Comparison of ENCODE assay signal across 33 cellular contexts in the genomic region with DNA sequence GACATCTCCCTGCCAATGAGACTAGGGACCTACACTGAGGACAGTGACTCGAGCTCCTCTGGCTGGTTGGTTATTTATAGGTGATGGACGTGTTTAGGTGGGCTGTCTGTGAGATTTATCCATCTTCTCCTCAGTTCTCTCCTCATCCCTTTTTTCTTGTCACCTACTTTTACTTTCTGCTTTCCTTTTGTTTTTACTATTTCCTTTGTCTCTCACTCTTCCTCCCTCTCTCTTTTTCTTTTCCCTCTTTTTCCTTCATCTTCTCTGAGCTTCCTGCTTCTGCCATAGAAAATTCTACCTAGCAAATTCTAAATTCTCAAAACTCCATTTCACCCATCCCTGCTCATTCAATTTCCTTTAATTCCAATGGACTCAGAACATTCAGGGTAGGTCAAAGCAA.
"Had no signal": no experiment of that assay in that cellular context is flagged by ENCODE, and none has a peak within 500 bp of the region (broad histone marks: within the 10 kb centered on the region; RNA-seq: fewer than 3 reads in every experiment).

No MANE protein-coding gene starts in this region.

- H3K36me3 ChIP-seq: adrenal gland, ascending aorta, brain microvascular endothelial cell, breast epithelium, cardiac muscle cell had no signal

- H3K36me3 Mint-ChIP-seq: activated naive CD4-positive, alpha-beta T cell treated with anti-CD3 and anti-CD28 coated beads, Interleukin-2, amount 10 ng/mL, durations not matched to agents 7 days and 5 days; activated naive CD4-positive, alpha-beta T cell treated with anti-CD3 and anti-CD28 coated beads, Interleukin-2, amount 50 U/mL, for 24 hours; activated naive CD8-positive, alpha-beta T cell; activated naive CD8-positive, alpha-beta T cell treated with anti-CD3 and anti-CD28 coated beads for 36 hours; activated naive CD8-positive, alpha-beta T cell treated with anti-CD3 and anti-CD28 coated beads, Interleukin-2, amount 10 ng/mL, durations not matched to agents 7 days and 5 days; brain had no signal

- DNase-seq: activated effector memory CD4-positive, alpha-beta T cell treated with anti-CD3 and anti-CD28 coated beads, Interleukin-2, amount 50 U/mL, for 16 hours; activated effector memory CD4-positive, alpha-beta T cell treated with Interleukin-2 at 50 U/mL for 16 hours; activated gamma-delta T cell; activated gamma-delta T cell treated with Interleukin-2 at 50 U/mL for 16 hours; activated naive CD4-positive, alpha-beta T cell; activated naive CD4-positive, alpha-beta T cell treated with anti-CD3 and anti-CD28 coated beads for 36 hours; activated naive CD4-positive, alpha-beta T cell treated with anti-CD3 and anti-CD28 coated beads, Interleukin-2, amount 10 ng/mL, durations not matched to agents 7 days and 5 days; activated naive CD4-positive, alpha-beta T cell treated with anti-CD3 and anti-CD28 coated beads, Interleukin-2, amount 50 U/mL, for 16 hours; activated naive CD4-positive, alpha-beta T cell treated with Interleukin-2 at 50 U/mL for 16 hours; activated naive CD8-positive, alpha-beta T cell treated with anti-CD3 and anti-CD28 coated beads for 36 hours; activated naive CD8-positive, alpha-beta T cell treated with anti-CD3 and anti-CD28 coated beads, Interleukin-2, amount 10 ng/mL, durations not matched to agents 7 days and 5 days; activated naive CD8-positive, alpha-beta T cell treated with anti-CD3 and anti-CD28 coated beads, Interleukin-2, amount 50 U/mL, for 24 hours; activated T-cell treated with anti-CD3 and anti-CD28 coated beads, Interleukin-2, amount 50 U/mL, for 1 hour; activated T-cell treated with anti-CD3 and anti-CD28 coated beads, Interleukin-2, amount 50 U/mL, for 4 hours; activated T-cell treated with anti-CD3 and anti-CD28 coated beads, Interleukin-2, amount 50 U/mL, for 48 hours; adrenal gland; amniotic stem cell; aorta; brain microvascular endothelial cell; central memory CD4-positive, alpha-beta T cell; cerebellar nuclear complex had no signal

- H3K27ac Mint-ChIP-seq: activated naive CD4-positive, alpha-beta T cell treated with anti-CD3 and anti-CD28 coated beads for 36 hours; activated naive CD4-positive, alpha-beta T cell treated with anti-CD3 and anti-CD28 coated beads, Interleukin-2, amount 10 ng/mL, durations not matched to agents 7 days and 5 days; activated naive CD4-positive, alpha-beta T cell treated with anti-CD3 and anti-CD28 coated beads, Interleukin-2, amount 50 U/mL, for 24 hours; activated naive CD4-positive, alpha-beta T cell treated with anti-CD3 and anti-CD28 coated beads, Interleukin-2, amount 50 U/mL, for 72 hours; activated naive CD8-positive, alpha-beta T cell; activated naive CD8-positive, alpha-beta T cell treated with anti-CD3 and anti-CD28 coated beads for 36 hours; activated naive CD8-positive, alpha-beta T cell treated with anti-CD3 and anti-CD28 coated beads, Interleukin-2, amount 10 ng/mL, durations not matched to agents 7 days and 5 days; activated naive CD8-positive, alpha-beta T cell treated with anti-CD3 and anti-CD28 coated beads, Interleukin-2, amount 50 U/mL, for 24 hours; activated T-helper 1 cell treated with anti-CD3 and anti-CD28 coated beads, Interleukin-12 subunit alpha, Interleukin-12 subunit beta, Interleukin-2, Interleukin-4 antibody, amounts not matched to agents 30 ng/mL and 10 ng/mL and 1 ng/mL, durations not matched to agents 14 hours and 24 hours and 36 hours; activated T-helper 17 cell treated with anti-CD3 and anti-CD28 coated beads, Interleukin-2, amount 50 U/mL, for 72 hours; activated T-helper 2 cell treated with anti-CD3 and anti-CD28 coated beads, Interferon-gamma antibody, Interleukin-2, Interleukin-4, amounts not matched to agents 10 μg/mL and 5 μg/mL and 100 μg/mL, durations not matched to agents 14 hours and 24 hours and 36 hours; brain had no signal

- H3K4me3 Mint-ChIP-seq: activated naive CD4-positive, alpha-beta T cell treated with anti-CD3 and anti-CD28 coated beads for 36 hours; activated naive CD4-positive, alpha-beta T cell treated with anti-CD3 and anti-CD28 coated beads, Interleukin-2, amount 10 ng/mL, durations not matched to agents 7 days and 5 days; activated naive CD4-positive, alpha-beta T cell treated with anti-CD3 and anti-CD28 coated beads, Interleukin-2, amount 50 U/mL, for 24 hours; activated naive CD8-positive, alpha-beta T cell; activated naive CD8-positive, alpha-beta T cell treated with anti-CD3 and anti-CD28 coated beads for 36 hours; activated naive CD8-positive, alpha-beta T cell treated with anti-CD3 and anti-CD28 coated beads, Interleukin-2, amount 10 ng/mL, durations not matched to agents 7 days and 5 days; activated naive CD8-positive, alpha-beta T cell treated with anti-CD3 and anti-CD28 coated beads, Interleukin-2, amount 50 U/mL, for 24 hours; activated T-cell treated with anti-CD3 and anti-CD28 coated beads, Interleukin-2, amount 50 U/mL, for 4 hours; activated T-helper 1 cell treated with anti-CD3 and anti-CD28 coated beads, Interleukin-12 subunit alpha, Interleukin-12 subunit beta, Interleukin-2, Interleukin-4 antibody, amounts not matched to agents 30 ng/mL and 10 ng/mL and 1 ng/mL, durations not matched to agents 14 hours and 24 hours and 36 hours; activated T-helper 17 cell treated with anti-CD3 and anti-CD28 coated beads, Interleukin-2, amount 50 U/mL, for 72 hours; brain; central memory CD8-positive, alpha-beta T cell had no signal

- H3K4me1 Mint-ChIP-seq: activated naive CD4-positive, alpha-beta T cell treated with anti-CD3 and anti-CD28 coated beads, Interleukin-2, amount 10 ng/mL, durations not matched to agents 7 days and 5 days; activated naive CD4-positive, alpha-beta T cell treated with anti-CD3 and anti-CD28 coated beads, Interleukin-2, amount 50 U/mL, for 24 hours; activated naive CD8-positive, alpha-beta T cell treated with anti-CD3 and anti-CD28 coated beads for 36 hours; activated naive CD8-positive, alpha-beta T cell treated with anti-CD3 and anti-CD28 coated beads, Interleukin-2, amount 10 ng/mL, durations not matched to agents 7 days and 5 days; activated naive CD8-positive, alpha-beta T cell treated with anti-CD3 and anti-CD28 coated beads, Interleukin-2, amount 50 U/mL, for 24 hours; activated T-helper 17 cell treated with anti-CD3 and anti-CD28 coated beads, Interleukin-2, amount 50 U/mL, for 72 hours; brain; central memory CD8-positive, alpha-beta T cell had no signal

- H3K27ac ChIP-seq: adrenal gland, ascending aorta, body of pancreas, brain microvascular endothelial cell, breast epithelium, cardiac muscle cell had no signal

- H3K27me3 Mint-ChIP-seq: brain had no signal

- ATAC-seq: activated naive CD4-positive, alpha-beta T cell treated with anti-CD3 and anti-CD28 coated beads, Interleukin-2, amount 50 U/mL, for 72 hours; activated naive CD8-positive, alpha-beta T cell treated with anti-CD3 and anti-CD28 coated beads, Interleukin-2, amount 50 U/mL, for 24 hours; activated T-cell treated with anti-CD3 and anti-CD28 coated beads, Interleukin-2, amount 50 U/mL, for 4 hours; activated T-helper 17 cell treated with anti-CD3 and anti-CD28 coated beads, Interleukin-2, amount 50 U/mL, for 72 hours had no signal

- H3K9me3 Mint-ChIP-seq: activated naive CD4-positive, alpha-beta T cell treated with anti-CD3 and anti-CD28 coated beads for 36 hours; activated naive CD4-positive, alpha-beta T cell treated with anti-CD3 and anti-CD28 coated beads, Interleukin-2, amount 10 ng/mL, durations not matched to agents 7 days and 5 days; activated naive CD8-positive, alpha-beta T cell treated with anti-CD3 and anti-CD28 coated beads, Interleukin-2, amount 10 ng/mL, durations not matched to agents 7 days and 5 days; activated T-helper 1 cell treated with anti-CD3 and anti-CD28 coated beads, Interleukin-12 subunit alpha, Interleukin-12 subunit beta, Interleukin-2, Interleukin-4 antibody, amounts not matched to agents 30 ng/mL and 10 ng/mL and 1 ng/mL, durations not matched to agents 14 hours and 24 hours and 36 hours; activated T-helper 17 cell treated with anti-CD3 and anti-CD28 coated beads, Interleukin-2, amount 50 U/mL, for 72 hours; activated T-helper 2 cell treated with anti-CD3 and anti-CD28 coated beads, Interferon-gamma antibody, Interleukin-2, Interleukin-4, amounts not matched to agents 10 μg/mL and 5 μg/mL and 100 μg/mL, durations not matched to agents 14 hours and 24 hours and 36 hours; central memory CD8-positive, alpha-beta T cell had no signal

- H3K4me3 ChIP-seq: adrenal gland, ascending aorta, body of pancreas, breast epithelium, cardiac muscle cell had no signal

- H3K9me3 ChIP-seq: ascending aorta, body of pancreas, breast epithelium had no signal

- H3K4me1 ChIP-seq: adrenal gland, ascending aorta, body of pancreas had no signal
